Comparison of ENCODE assay signal across 10 cellular contexts in genomic region chr3:18351823-18352744, GRCh38.
DNase-seq lines count a peak whose midpoint lies in the region; ATAC-seq and TF ChIP-seq lines count a peak whose summit lies in the region.
"Had no signal": no experiment of that assay in that cellular context is flagged by ENCODE, and none has a peak within 500 bp of the region (broad histone marks: within the 10 kb centered on the region; RNA-seq: fewer than 3 reads in every experiment).

No MANE protein-coding gene starts in this region.

- no peaks in the 10 kb centered on the region for H3K9me3 Mint-ChIP-seq in mesothelial cell of epicardium
- H3K9me3 Mint-ChIP-seq: neural crest cell had no signal

- no peak overlapping the region for H4K8ac ChIP-seq in mesenchymal stem cell (ENCODE audit: low read length)

- no peak overlapping the region for H3K18ac ChIP-seq in mesenchymal stem cell (ENCODE audit: low read depth in 1 of 2, low read length in 2 of 2)

- H2BK5ac ChIP-seq in mesenchymal stem cell (ENCODE audit: low read depth, low read length, poor library complexity, severe bottlenecking) = no peak overlapping the region

- peaks cover 65% of the 10 kb centered on the region for H3K4me1 Mint-ChIP-seq in mesothelial cell of epicardium

- no peak overlapping the region for H3K23ac ChIP-seq in mesenchymal stem cell (ENCODE audit: low read length in 2 of 2)

- ATAC-seq in GM21381 (IDR thresholded peaks at IDR 0.05; ENCODE audit: unreplicated experiment) = no peak

- no peak overlapping the region for H4K91ac ChIP-seq in mesenchymal stem cell (ENCODE audit: low read length)

- H3K79me2 ChIP-seq in Karpas-422 (ENCODE audit: low read length) = no peaks in the 10 kb centered on the region

- peak overlapping the region; percentile 88 for H3K27ac Mint-ChIP-seq in mesothelial cell of epicardium

- H2BK12ac ChIP-seq in mesenchymal stem cell (ENCODE audit: low read length in 2 of 2) = no peak overlapping the region

- no peak overlapping the region for H3K14ac ChIP-seq in mesenchymal stem cell (ENCODE audit: low read length in 2 of 2)

- no peak overlapping the region for H2BK15ac ChIP-seq in mesenchymal stem cell (ENCODE audit: low read depth, poor library complexity, severe bottlenecking)

- H3K36me3 ChIP-seq in Karpas-422 (ENCODE audit: insufficient read depth, low read length) (no peaks in the 10 kb centered on the region), mesenchymal stem cell (ENCODE audit: control insufficient read depth in 1 of 2, insufficient read depth in 2 of 2, low read depth in 1 of 2, low read length in 2 of 2) (peaks cover 5 to 31% of the 10 kb centered on the region in 2 experiments)

- peak; percentile 70 for DNase-seq in COLO668 (lab: John Stamatoyannopoulos, UW; ENCODE audit: unreplicated experiment)
- peak; percentile 77 for DNase-seq in NCI-H1092 (lab: John Stamatoyannopoulos, UW)
- DNase-seq in SHP77 (lab: John Stamatoyannopoulos, UW) = peak; percentile 41 to 65
- no peak for DNase-seq in mesothelial cell of epicardium (ENCODE audit: low spot score in 2 of 2, unreplicated experiment in 2 of 2)
- DNase-seq in Karpas-422 = no peak
- no peak for DNase-seq in mesenchymal stem cell
- DNase-seq: DMS 273 treated with DMSO at 0.1 percent for 48 hours; stimulated activated CD8-positive, alpha-beta memory T cell treated with anti-CD3 and anti-CD28 coated beads, Interleukin-4, amount 100 ng/mL, for 48 hours had no signal

- no peaks in the 10 kb centered on the region for H3K4me1 ChIP-seq in Karpas-422 (ENCODE audit: low read length)
- no peaks in the 10 kb centered on the region for H3K4me1 ChIP-seq in mesenchymal stem cell (ENCODE audit: control insufficient read depth, insufficient read depth, low read depth, low read length)

- H3K9me3 ChIP-seq in Karpas-422 (ENCODE audit: low read length) (no peaks in the 10 kb centered on the region), mesenchymal stem cell (ENCODE audit: control insufficient read depth, low read length) (no peaks in the 10 kb centered on the region)

- 86% methylated on average over 10 of the region's 12 CpGs for WGBS in mesenchymal stem cell

- H3K4me3 ChIP-seq in Karpas-422 (ENCODE audit: low read length) = no peak overlapping the region
- H3K4me3 ChIP-seq in mesenchymal stem cell (ENCODE audit: insufficient read depth in 1 of 2, low read depth in 1 of 2, low read length in 2 of 2) = no peak overlapping the region

- H3K36me3 Mint-ChIP-seq in mesothelial cell of epicardium = peaks cover 13% of the 10 kb centered on the region

- TF ChIP-seq CTCF in mesothelial cell of epicardium (IDR thresholded peaks at IDR 0.05; ENCODE audit: unreplicated experiment) = no peak

- no peak overlapping the region for H2AFZ ChIP-seq in Karpas-422 (ENCODE audit: low read length)
- H2AFZ ChIP-seq in mesenchymal stem cell (ENCODE audit: low read depth, low read length) = no peak overlapping the region

- H3K4me2 ChIP-seq in Karpas-422 (ENCODE audit: low read depth, low read length, poor library complexity, severe bottlenecking) (no peak overlapping the region), mesenchymal stem cell (ENCODE audit: low read length, poor library complexity, severe bottlenecking) (no peak overlapping the region)

- H4K20me1 ChIP-seq in Karpas-422 (ENCODE audit: insufficient read depth, low read depth, low read length) = no peaks in the 10 kb centered on the region

- no peak overlapping the region for H3K9ac ChIP-seq in Karpas-422 (ENCODE audit: low read length)
- H3K9ac ChIP-seq in mesenchymal stem cell (ENCODE audit: low read length) = no peak overlapping the region

- no peaks in the 10 kb centered on the region for H3K79me1 ChIP-seq in mesenchymal stem cell (replicated peaks; ENCODE audit: low read length, poor library complexity, severe bottlenecking)

- H3K9me2 ChIP-seq in Karpas-422 (replicated peaks; ENCODE audit: insufficient read depth, low read length) = no peaks in the 10 kb centered on the region

- H3K27me3 ChIP-seq in Karpas-422 (ENCODE audit: low read length) (no peaks in the 10 kb centered on the region), mesenchymal stem cell (ENCODE audit: control insufficient read depth in 1 of 2, insufficient read depth in 1 of 2, low read length in 2 of 2) (no peaks in the 10 kb centered on the region)

- H2BK120ac ChIP-seq in mesenchymal stem cell (ENCODE audit: low read depth, low read length) = no peak overlapping the region

- H2AK5ac ChIP-seq in mesenchymal stem cell (ENCODE audit: low read length, severe bottlenecking) = no peak overlapping the region

- H3K27ac ChIP-seq in Karpas-422 (ENCODE audit: low read length) (no peak overlapping the region), mesenchymal stem cell (ENCODE audit: low read length, poor library complexity, severe bottlenecking) (no peak overlapping the region)

- no peak overlapping the region for H3K4me3 Mint-ChIP-seq in mesothelial cell of epicardium
- H3K4me3 Mint-ChIP-seq: neural crest cell had no signal

- H3K27me3 Mint-ChIP-seq in mesothelial cell of epicardium (ENCODE audit: low read depth) = no peaks in the 10 kb centered on the region

- no peak overlapping the region for H3K4ac ChIP-seq in mesenchymal stem cell (ENCODE audit: low read depth in 1 of 2, low read length in 2 of 2)

Comparison
In these comparisons a context has a peak if more than half of its experiments do, and no peak if none do; other contexts are left out.
1. DNase-seq: peak in COLO668 (single experiment), NCI-H1092 (single experiment) and SHP77 (2 of 2); none in mesothelial cell of epicardium (0 of 2), Karpas-422 (single experiment) and mesenchymal stem cell (single experiment).